Comparison of ENCODE assay signal across 8 cellular contexts in the genomic region with DNA sequence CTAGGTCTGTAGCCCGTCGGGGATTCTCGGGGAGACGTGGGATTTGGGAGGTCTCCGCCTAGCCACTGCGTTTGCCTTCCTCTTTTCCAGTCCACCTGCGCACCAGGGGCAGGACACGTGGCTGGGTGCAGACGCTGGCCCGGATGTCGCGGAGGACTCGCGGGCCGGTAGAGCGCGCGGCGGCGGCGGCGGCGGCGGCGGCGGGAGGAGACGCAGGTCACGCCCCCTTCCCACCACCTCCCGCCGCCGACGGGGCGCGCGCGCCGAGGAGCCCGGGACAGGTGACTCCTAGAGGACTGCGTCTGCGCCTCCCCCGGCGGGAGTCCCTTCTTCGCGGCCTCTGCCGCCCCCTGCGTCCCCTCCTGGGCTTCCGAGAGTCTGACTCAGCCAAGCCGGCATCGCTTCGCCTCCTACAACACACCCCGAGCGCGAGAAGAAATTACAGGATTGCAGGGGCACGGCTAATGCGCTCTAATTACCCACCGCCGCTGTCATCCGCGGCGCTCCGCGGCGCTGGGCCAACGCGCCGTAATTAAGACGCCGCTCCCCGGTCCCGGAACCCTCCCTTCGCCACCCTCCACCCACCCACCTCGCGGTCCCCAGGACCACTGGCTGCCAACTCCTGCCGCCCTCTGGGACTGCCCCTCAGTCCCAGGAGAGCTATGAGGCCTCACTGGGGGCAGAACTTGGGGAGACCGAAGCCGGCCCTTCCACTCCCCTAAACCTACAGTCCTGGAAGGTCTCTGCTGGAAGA.
A peak's percentile ranks its signal among the peaks of the same experiment; 100 is the strongest.
DNase-seq lines count a peak whose midpoint lies in the region; ATAC-seq, FAIRE-seq and TF ChIP-seq lines count a peak whose summit lies in the region.

No MANE protein-coding gene starts in this region.

- H3K9me3 ChIP-seq in CD4-positive, alpha-beta T cell (ENCODE audit: control insufficient read depth, low read length) = no peaks in the 10 kb centered on the region
- H3K9me3 ChIP-seq in astrocyte (ENCODE audit: insufficient read depth, low read depth, low read length) (no peaks in the 10 kb centered on the region), iPS-18c (ENCODE audit: control insufficient read depth, insufficient read depth, low read length) (no peaks in the 10 kb centered on the region)

- CTCF ChIA-PET in CD4-positive, alpha-beta T cell (lab: Charles Lee) = no interaction called here

- peak overlapping the region; percentile 46 for H3K9ac ChIP-seq in astrocyte (ENCODE audit: low read length)

- DNase-seq in CD4-positive, alpha-beta T cell = peak; percentile 15 to 61 (median 42)
- peak; percentile 34 for DNase-seq in T follicular helper cell (ENCODE audit: low read depth)
- peak; percentile 41 for DNase-seq in astrocyte (ENCODE audit: low read depth)
- peak; percentile 24 to 59 for DNase-seq in stimulated activated CD4-positive, alpha-beta T cell treated with anti-CD3 and anti-CD28 coated beads, Interleukin-12 subunit alpha, Interleukin-12 subunit beta, amount 100 ng/mL, for 24 hours (ENCODE audit: low read depth in 2 of 2)
- no peak for DNase-seq in AML-193 (lab: John Stamatoyannopoulos, UW)
- DNase-seq in DMS53 (lab: John Stamatoyannopoulos, UW) = no peak

- ATAC-seq in CD4-positive, alpha-beta T cell (ENCODE audit: poor library complexity) = peak; percentile 77
- peak; percentile 45 for ATAC-seq in HG02759 (IDR thresholded peaks at IDR 0.05; ENCODE audit: unreplicated experiment)

- H3K4me1 Mint-ChIP-seq in CD4-positive, alpha-beta T cell (ENCODE audit: low read depth) = peaks cover 13% of the 10 kb centered on the region
- peaks cover 21% of the 10 kb centered on the region for H3K4me1 Mint-ChIP-seq in astrocyte (ENCODE audit: low read depth, unreplicated experiment)

- H3K27ac Mint-ChIP-seq in CD4-positive, alpha-beta T cell = no peak overlapping the region
- peak overlapping the region; percentile 75 for H3K27ac Mint-ChIP-seq in astrocyte (ENCODE audit: unreplicated experiment)

- H3K79me2 ChIP-seq in astrocyte (ENCODE audit: insufficient read depth, low read length) = no peaks in the 10 kb centered on the region

- H3K36me3 ChIP-seq in astrocyte (ENCODE audit: insufficient read depth, low read length) = no peaks in the 10 kb centered on the region

- peak overlapping the region; percentile 82 for H3K4me2 ChIP-seq in astrocyte (ENCODE audit: low read length)

- peaks cover 59% of the 10 kb centered on the region for H3K27me3 Mint-ChIP-seq in CD4-positive, alpha-beta T cell
- H3K27me3 Mint-ChIP-seq in astrocyte (ENCODE audit: low read depth, unreplicated experiment) = peaks cover 11% of the 10 kb centered on the region

- POLR2A ChIA-PET in CD4-positive, alpha-beta T cell (lab: Charles Lee) = no interaction called here

- TF ChIP-seq CTCF in CD4-positive, alpha-beta T cell (IDR thresholded peaks at IDR 0.05) = no peak
- TF ChIP-seq CTCF in astrocyte (IDR thresholded peaks at IDR 0.05; ENCODE audit: insufficient read depth, low read depth, low read length) = no peak

- no peaks in the 10 kb centered on the region for H3K36me3 Mint-ChIP-seq in CD4-positive, alpha-beta T cell (ENCODE audit: low read depth)
- no peaks in the 10 kb centered on the region for H3K36me3 Mint-ChIP-seq in astrocyte (ENCODE audit: low read depth, unreplicated experiment)

- H3K9me3 Mint-ChIP-seq in CD4-positive, alpha-beta T cell = no peaks in the 10 kb centered on the region
- peaks cover 4% of the 10 kb centered on the region for H3K9me3 Mint-ChIP-seq in astrocyte (ENCODE audit: unreplicated experiment)

- peak overlapping the region; percentile 76 for H3K4me3 Mint-ChIP-seq in CD4-positive, alpha-beta T cell
- peak overlapping the region; percentile 50 for H3K4me3 Mint-ChIP-seq in astrocyte (ENCODE audit: unreplicated experiment)

- H3K4me3 ChIP-seq in astrocyte (ENCODE audit: insufficient read depth, low read depth, low read length) = peak overlapping the region; percentile 49
- peak overlapping the region; percentile 55 for H3K4me3 ChIP-seq in iPS-18c (ENCODE audit: insufficient read depth, low read depth, low read length)

- peak overlapping the region; percentile 83 for H2AFZ ChIP-seq in astrocyte (ENCODE audit: low read depth, low read length)

- no peaks in the 10 kb centered on the region for H4K20me1 ChIP-seq in astrocyte (ENCODE audit: insufficient read depth, low read length)

- FAIRE-seq in astrocyte (lab: Jason Lieb, UNC) = no peak

- peaks cover 29% of the 10 kb centered on the region for H3K4me1 ChIP-seq in astrocyte (ENCODE audit: insufficient read depth, low read length)

- H3K27ac ChIP-seq in CD4-positive, alpha-beta T cell (ENCODE audit: low read depth, low read length) = no peak overlapping the region
- no peak overlapping the region for H3K27ac ChIP-seq in astrocyte (ENCODE audit: low read depth, low read length)

- H3K27me3 ChIP-seq in CD4-positive, alpha-beta T cell (ENCODE audit: control insufficient read depth, insufficient read depth, low read length) = peaks cover 47% of the 10 kb centered on the region
- H3K27me3 ChIP-seq in astrocyte (ENCODE audit: insufficient read depth, low read length) = no peaks in the 10 kb centered on the region

- intact Hi-C loops in CD4-positive, alpha-beta T cell (cut with DNase I, micrococcal nuclease) = loop anchor here in 1 of 2 experiments (5.0 kb wide), 2 partner anchors 70 to 230 kb away; partner anchors contain the start of gene VEGFA

Comparison
In these comparisons a context has a peak if more than half of its experiments do, and no peak if none do; other contexts are left out.
1. DNase-seq: peak in CD4-positive, alpha-beta T cell (10 of 10), T follicular helper cell (single experiment), astrocyte (single experiment) and stimulated activated CD4-positive, alpha-beta T cell treated with anti-CD3 and anti-CD28 coated beads, Interleukin-12 subunit alpha, Interleukin-12 subunit beta, amount 100 ng/mL, for 24 hours (2 of 2); none in AML-193 (0 of 2) and DMS53 (single experiment).